ENCODE assay signal across 26 cellular contexts in genomic region chr6:11386726-11387125, GRCh38.
DNase-seq lines count a peak whose midpoint lies in the region; ATAC-seq and TF ChIP-seq lines count a peak whose summit lies in the region.
"Had no signal": no experiment of that assay in that cellular context is flagged by ENCODE, and none has a peak within 500 bp of the region (broad histone marks: within the 10 kb centered on the region; RNA-seq: fewer than 3 reads in every experiment).

No MANE protein-coding gene starts in this region.

- H3K4me1 Mint-ChIP-seq in activated CD4-positive, alpha-beta T cell treated with anti-CD3 and anti-CD28 coated beads for 36 hours = peaks cover 30% of the 10 kb centered on the region
- peaks cover 28 to 44% (median 36%) of the 10 kb centered on the region in 3 donors for H3K4me1 Mint-ChIP-seq in CD8-positive, alpha-beta memory T cell
- H3K4me1 Mint-ChIP-seq in memory B cell = peaks cover 26% of the 10 kb centered on the region

- H3K9me3 Mint-ChIP-seq in activated CD4-positive, alpha-beta T cell treated with anti-CD3 and anti-CD28 coated beads for 36 hours (ENCODE audit: low read depth) = no peaks in the 10 kb centered on the region
- peaks cover 0 to 2% (median 0%) of the 10 kb centered on the region in 5 donors for H3K9me3 Mint-ChIP-seq in CD8-positive, alpha-beta memory T cell
- no peaks in the 10 kb centered on the region for H3K9me3 Mint-ChIP-seq in memory B cell
- H3K9me3 Mint-ChIP-seq: activated naive CD8-positive, alpha-beta T cell treated with anti-CD3 and anti-CD28 coated beads for 36 hours; activated T-cell treated with anti-CD3 and anti-CD28 coated beads, Interleukin-2, amount 50 U/mL, for 4 hours; H9 had no signal

- intact Hi-C loops in activated CD4-positive, alpha-beta T cell treated with anti-CD3 and anti-CD28 coated beads for 36 hours (cut with DNase I, micrococcal nuclease) = loop anchor here in 1 of 2 experiments (2.0 kb wide), 1 partner anchor 24 kb away; no protein-coding TSS in a partner anchor
- intact Hi-C loops in ovary (cut with DNase I) = no loop called here

- POLR2A ChIA-PET in activated CD4-positive, alpha-beta T cell treated with anti-CD3 and anti-CD28 coated beads for 36 hours (lab: Charles Lee) = interaction anchor here (0.6 kb wide), 1 partner anchor 196 kb away, joined by 3 read pairs; no protein-coding TSS in a partner anchor
- POLR2A ChIA-PET in CD8-positive, alpha-beta memory T cell (lab: Charles Lee) = no interaction called here

- H2AFZ ChIP-seq in SU-DHL-6 (ENCODE audit: low read depth, low read length, severe bottlenecking) = peak overlapping the region; percentile 16

- H3K9me2 ChIP-seq in SU-DHL-6 (replicated peaks; ENCODE audit: insufficient read depth, low read length) = no peaks in the 10 kb centered on the region

- DNase-seq in activated CD4-positive, alpha-beta T cell treated with anti-CD3 and anti-CD28 coated beads for 36 hours = no peak
- no peak for DNase-seq in activated CD4-positive, alpha-beta T cell treated with anti-CD3 and anti-CD28 coated beads for 4 hours
- no peak for DNase-seq in CD8-positive, alpha-beta memory T cell
- DNase-seq in memory B cell (ENCODE audit: low spot score in 2 of 2) (no peak), ovary (no peak)
- DNase-seq in activated CD4-positive, CD25-positive, alpha-beta regulatory T cell treated with anti-CD3 and anti-CD28 coated beads, Interleukin-2, amount 50 U/mL, for 72 hours = no peak
- DNase-seq: activated naive CD8-positive, alpha-beta T cell treated with anti-CD3 and anti-CD28 coated beads for 36 hours; activated T-cell treated with anti-CD3 and anti-CD28 coated beads, Interleukin-2, amount 50 U/mL, for 4 hours; C1 segment of cervical spinal cord; central memory CD4-positive, alpha-beta T cell; H9; heart left ventricle; left cardiac atrium; mesendoderm; naive thymus-derived CD4-positive, alpha-beta T cell; NCI-H524; OCI-M1; retina; stimulated activated CD4-positive, alpha-beta T cell treated with anti-CD3 and anti-CD28 coated beads, Interleukin-12 subunit alpha, Interleukin-12 subunit beta, amount 100 ng/mL, for 4 hours; stimulated activated CD4-positive, alpha-beta T cell treated with anti-CD3 and anti-CD28 coated beads, Interleukin-4, amount 100 ng/mL, for 4 hours; stomach had no signal

- no peak for TF ChIP-seq CTCF in SU-DHL-6 (IDR thresholded peaks at IDR 0.05; ENCODE audit: insufficient read depth, low read length, poor library complexity, severe bottlenecking)
- no peak for TF ChIP-seq CTCF in ovary (IDR thresholded peaks at IDR 0.05)

- peaks cover 11% of the 10 kb centered on the region for H3K4me1 ChIP-seq in CD8-positive, alpha-beta memory T cell (ENCODE audit: insufficient read depth, low read length)
- no peaks in the 10 kb centered on the region for H3K4me1 ChIP-seq in ovary (ENCODE audit: insufficient read depth)
- H3K4me1 ChIP-seq: A549 had no signal

- peaks cover 4% of the 10 kb centered on the region for H3K79me2 ChIP-seq in SU-DHL-6 (ENCODE audit: insufficient read depth, low read length)

- H3K36me3 ChIP-seq in CD8-positive, alpha-beta memory T cell (ENCODE audit: insufficient read depth, low read length) = no peaks in the 10 kb centered on the region
- H3K36me3 ChIP-seq in SU-DHL-6 (ENCODE audit: low read length) (no peaks in the 10 kb centered on the region), ovary (no peaks in the 10 kb centered on the region)
- H3K36me3 ChIP-seq: heart left ventricle, stomach, tibial nerve had no signal

- no peak for ATAC-seq in activated CD4-positive, alpha-beta T cell treated with anti-CD3 and anti-CD28 coated beads for 36 hours
- ATAC-seq in memory B cell (ENCODE audit: low read depth) = no peak
- ATAC-seq in GM19023 (IDR thresholded peaks at IDR 0.05; ENCODE audit: unreplicated experiment) = no peak
- ATAC-seq: A549; heart left ventricle; left cardiac atrium; naive thymus-derived CD4-positive, alpha-beta T cell; Right ventricle myocardium inferior had no signal

- peak overlapping the region; percentile 7 for H3K27ac Mint-ChIP-seq in activated CD4-positive, alpha-beta T cell treated with anti-CD3 and anti-CD28 coated beads for 36 hours
- peak overlapping the region in 6 of 8 donors; percentile 9 to 87 (median 36) for H3K27ac Mint-ChIP-seq in CD8-positive, alpha-beta memory T cell
- peak overlapping the region; percentile 61 for H3K27ac Mint-ChIP-seq in memory B cell
- H3K27ac Mint-ChIP-seq: activated naive CD8-positive, alpha-beta T cell treated with anti-CD3 and anti-CD28 coated beads for 36 hours; H9 had no signal

- H3K27ac ChIP-seq in CD8-positive, alpha-beta memory T cell (ENCODE audit: low read depth, low read length) = no peak overlapping the region
- no peak overlapping the region for H3K27ac ChIP-seq in SU-DHL-6 (ENCODE audit: low read depth, low read length)
- H3K27ac ChIP-seq in ovary = no peak overlapping the region
- H3K27ac ChIP-seq: heart left ventricle, stomach, tibial nerve had no signal

- no peaks in the 10 kb centered on the region for H3K9me3 ChIP-seq in CD8-positive, alpha-beta memory T cell (ENCODE audit: low read length)
- no peaks in the 10 kb centered on the region for H3K9me3 ChIP-seq in SU-DHL-6 (ENCODE audit: insufficient read depth, low read length)
- H3K9me3 ChIP-seq in ovary = no peaks in the 10 kb centered on the region
- H3K9me3 ChIP-seq: A549, stomach, tibial nerve had no signal

- no peaks in the 10 kb centered on the region for H4K20me1 ChIP-seq in SU-DHL-6 (ENCODE audit: low read depth, low read length)

- TF ChIP-seq POLR2A in ovary (IDR thresholded peaks at IDR 0.05) = no peak

- no peak overlapping the region for H3K4me3 Mint-ChIP-seq in activated CD4-positive, alpha-beta T cell treated with anti-CD3 and anti-CD28 coated beads for 36 hours
- H3K4me3 Mint-ChIP-seq in CD8-positive, alpha-beta memory T cell = peak overlapping the region in 4 of 7 donors; percentile 2 to 65 (median 62)
- H3K4me3 Mint-ChIP-seq in memory B cell = no peak overlapping the region
- H3K4me3 Mint-ChIP-seq: activated naive CD8-positive, alpha-beta T cell treated with anti-CD3 and anti-CD28 coated beads for 36 hours; activated T-cell treated with anti-CD3 and anti-CD28 coated beads, Interleukin-2, amount 50 U/mL, for 4 hours; H9 had no signal

- TF ChIP-seq EP300 in ovary (IDR thresholded peaks at IDR 0.05) = no peak

- WGBS in ovary, 3 donors = 21 to 31% (median 29%) methylated on average over 2 of the region's 2 CpGs

- no peaks in the 10 kb centered on the region for H3K36me3 Mint-ChIP-seq in activated CD4-positive, alpha-beta T cell treated with anti-CD3 and anti-CD28 coated beads for 36 hours (ENCODE audit: low read depth)
- H3K36me3 Mint-ChIP-seq in CD8-positive, alpha-beta memory T cell = peaks cover 3 to 4% (median 3%) of the 10 kb centered on the region in 3 donors
- H3K36me3 Mint-ChIP-seq in memory B cell = no peaks in the 10 kb centered on the region
- H3K36me3 Mint-ChIP-seq: activated naive CD8-positive, alpha-beta T cell treated with anti-CD3 and anti-CD28 coated beads for 36 hours had no signal

- no peak overlapping the region for H3K9ac ChIP-seq in SU-DHL-6 (ENCODE audit: low read length)

- peaks cover 2% of the 10 kb centered on the region for H3K27me3 Mint-ChIP-seq in activated CD4-positive, alpha-beta T cell treated with anti-CD3 and anti-CD28 coated beads for 36 hours
- peaks cover 3 to 4% of the 10 kb centered on the region in 2 donors for H3K27me3 Mint-ChIP-seq in CD8-positive, alpha-beta memory T cell
- no peaks in the 10 kb centered on the region for H3K27me3 Mint-ChIP-seq in memory B cell
- H3K27me3 Mint-ChIP-seq: activated naive CD8-positive, alpha-beta T cell treated with anti-CD3 and anti-CD28 coated beads for 36 hours; naive thymus-derived CD4-positive, alpha-beta T cell had no signal

- H3K27me3 ChIP-seq in CD8-positive, alpha-beta memory T cell (ENCODE audit: insufficient read depth, low read length, poor library complexity, severe bottlenecking) = no peaks in the 10 kb centered on the region
- H3K27me3 ChIP-seq in SU-DHL-6 (ENCODE audit: low read length) (no peaks in the 10 kb centered on the region), ovary (no peaks in the 10 kb centered on the region)
- H3K27me3 ChIP-seq: heart left ventricle, stomach, tibial nerve had no signal

- H3K4me2 ChIP-seq in SU-DHL-6 (ENCODE audit: low read depth, low read length, poor library complexity, severe bottlenecking) = peak overlapping the region; percentile 40
- H3K4me2 ChIP-seq: A549 had no signal

- CTCF ChIA-PET in activated CD4-positive, alpha-beta T cell treated with anti-CD3 and anti-CD28 coated beads for 36 hours (lab: Charles Lee) = no interaction called here
- CTCF ChIA-PET in CD8-positive, alpha-beta memory T cell (lab: Charles Lee) = no interaction called here

- no peaks in the 10 kb centered on the region for H3F3A ChIP-seq in SU-DHL-6 (ENCODE audit: insufficient read depth)

- H3K4me3 ChIP-seq in CD8-positive, alpha-beta memory T cell (ENCODE audit: low read length) = no peak overlapping the region
- no peak overlapping the region for H3K4me3 ChIP-seq in SU-DHL-6 (ENCODE audit: insufficient read depth, low read length, poor library complexity, severe bottlenecking)
- H3K4me3 ChIP-seq in ovary = no peak overlapping the region
- H3K4me3 ChIP-seq: A549, heart left ventricle, stomach, tibial nerve had no signal

Comparison
In these comparisons a context has a peak if more than half of its experiments do, and no peak if none do; other contexts are left out.
1. H3K27ac Mint-ChIP-seq: peak in every context shown above with its lines; median percentile 61 in memory B cell; 36 in CD8-positive, alpha-beta memory T cell; 7 in activated CD4-positive, alpha-beta T cell treated with anti-CD3 and anti-CD28 coated beads for 36 hours.
2. H3K4me3 Mint-ChIP-seq: peak in CD8-positive, alpha-beta memory T cell (4 of 7); none in activated CD4-positive, alpha-beta T cell treated with anti-CD3 and anti-CD28 coated beads for 36 hours (single experiment) and memory B cell (single experiment).